ENCODE assay signal across 12 cellular contexts in the genomic region with DNA sequence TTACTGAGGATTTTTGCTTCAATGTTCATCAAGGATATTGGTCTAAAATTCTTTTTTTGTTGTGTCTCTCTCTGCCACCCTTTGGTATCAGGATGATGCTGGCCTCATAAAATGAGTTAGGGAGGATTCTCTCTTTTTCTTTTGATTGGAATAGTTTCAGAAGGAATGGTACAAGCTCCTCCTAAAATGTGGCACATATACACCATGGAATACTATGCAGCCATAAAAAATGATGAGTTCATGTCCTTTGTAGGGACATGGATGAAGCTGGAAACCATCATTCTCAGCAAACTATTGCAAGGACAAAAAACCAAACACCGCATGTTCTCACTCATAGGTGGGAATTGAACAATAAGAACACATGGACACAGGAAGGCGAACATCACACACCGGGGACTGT. TPM values are rescaled to one million over a fixed set of nuclear protein-coding genes. Genes with fewer than 3 reads are reported as not detected.
A peak's percentile ranks its signal among the peaks of the same experiment; 100 is the strongest.
DNase-seq lines count a peak whose midpoint lies in the region; ATAC-seq and TF ChIP-seq lines count a peak whose summit lies in the region.
"Not testable (repeated sequence)": the region's sequence is repeated elsewhere in the genome, so short reads cannot be mapped to it uniquely, and the experiment has no call there.
"Had no signal": no experiment of that assay in that cellular context is flagged by ENCODE, and none has a peak within 500 bp of the region (broad histone marks: within the 10 kb centered on the region; RNA-seq: fewer than 3 reads in every experiment).

No MANE protein-coding gene starts in this region.

- ATAC-seq in T-cell (replicated peaks in 1 of 4); activated CD8-positive, alpha-beta T cell treated with anti-CD3 and anti-CD28 coated beads for 36 hours; effector memory CD8-positive, alpha-beta T cell (replicated peaks); natural killer cell; stimulated activated naive B cell treated with anti-CD40 and anti-IgM and Interleukin-4, amounts not matched to agents 10 μg/mL and 1 μg/mL and 100 μg/mL, for 72 hours (replicated peaks): not testable (repeated sequence)

- TF ChIP-seq CTCF in DOHH2 (IDR thresholded peaks at IDR 0.05; ENCODE audit: low read depth, low read length, poor library complexity, severe bottlenecking); activated CD8-positive, alpha-beta T cell treated with anti-CD3 and anti-CD28 coated beads for 36 hours (IDR thresholded peaks at IDR 0.05); natural killer cell (IDR thresholded peaks at IDR 0.05): not testable (repeated sequence)

- peaks cover 12% of the 10 kb centered on the region for H3K36me3 Mint-ChIP-seq in T-cell
- not testable (repeated sequence) for H3K36me3 Mint-ChIP-seq in activated CD8-positive, alpha-beta T cell treated with anti-CD3 and anti-CD28 coated beads for 36 hours (ENCODE audit: low read depth); activated naive CD4-positive, alpha-beta T cell treated with anti-CD3 and anti-CD28 coated beads, Interleukin-2, amount 50 U/mL, for 24 hours; effector memory CD8-positive, alpha-beta T cell (ENCODE audit: insufficient read depth); natural killer cell
- peaks cover 12 to 14% of the 10 kb centered on the region in 2 donors for H3K36me3 Mint-ChIP-seq in stimulated activated naive B cell treated with anti-CD40 and anti-IgM and Interleukin-4, amounts not matched to agents 10 μg/mL and 1 μg/mL and 100 μg/mL, for 72 hours

- CTCF ChIA-PET in T-cell (lab: Charles Lee): interaction anchor here in 1 of 2 donors (0.9 to 1.0 kb wide), 2 partner anchors 77 to 290 kb away, joined by 4 to 6 read pairs; no protein-coding TSS in a partner anchor
- CTCF ChIA-PET in activated CD8-positive, alpha-beta T cell treated with anti-CD3 and anti-CD28 coated beads for 36 hours (lab: Charles Lee): interaction anchor here (1.0 to 1.3 kb wide), 2 partner anchors 101 to 103 kb away, joined by 3 read pairs; no protein-coding TSS in a partner anchor

- not testable (repeated sequence) for DNase-seq in T-cell; activated CD8-positive, alpha-beta T cell treated with anti-CD3 and anti-CD28 coated beads for 36 hours; effector memory CD8-positive, alpha-beta T cell; natural killer cell; stimulated activated naive B cell treated with anti-CD40 and anti-IgM and Interleukin-4, amounts not matched to agents 10 μg/mL and 1 μg/mL and 100 μg/mL, for 72 hours

- not testable (repeated sequence) for H4K20me1 ChIP-seq in DOHH2 (ENCODE audit: control insufficient read depth, insufficient read depth, low read depth, low read length)

- H3K4me1 Mint-ChIP-seq in T-cell (peaks cover 31% of the 10 kb centered on the region in 3 donors), natural killer cell (peaks cover 24 to 26% of the 10 kb centered on the region in 2 donors)
- H3K4me1 Mint-ChIP-seq in activated CD8-positive, alpha-beta T cell treated with anti-CD3 and anti-CD28 coated beads for 36 hours (ENCODE audit: low read depth): peaks cover 43% of the 10 kb centered on the region
- peaks cover 31% of the 10 kb centered on the region for H3K4me1 Mint-ChIP-seq in activated naive CD4-positive, alpha-beta T cell treated with anti-CD3 and anti-CD28 coated beads, Interleukin-2, amount 50 U/mL, for 24 hours
- H3K4me1 Mint-ChIP-seq in effector memory CD8-positive, alpha-beta T cell (ENCODE audit: low read depth in 2 of 2): peaks cover 15 to 29% of the 10 kb centered on the region in 2 donors
- H3K4me1 Mint-ChIP-seq in stimulated activated naive B cell treated with anti-CD40 and anti-IgM and Interleukin-4, amounts not matched to agents 10 μg/mL and 1 μg/mL and 100 μg/mL, for 72 hours: peaks cover 24 to 33% of the 10 kb centered on the region in 2 donors

- POLR2A ChIA-PET in T-cell (lab: Charles Lee): not testable (repeated sequence)
- POLR2A ChIA-PET in activated CD8-positive, alpha-beta T cell treated with anti-CD3 and anti-CD28 coated beads for 36 hours (lab: Charles Lee): interaction anchor here (1.3 kb wide), 1 partner anchor 41 kb away, joined by 3 read pairs; no protein-coding TSS in a partner anchor

- H3K4me3 ChIP-seq in DOHH2 (ENCODE audit: low read length): 0 out of 2 replicates have a peak overlapping the region, but pooled peaks have one; percentile 23

- peak overlapping the region; percentile 28 to 81 (median 31) for H3K4me3 Mint-ChIP-seq in T-cell
- H3K4me3 Mint-ChIP-seq in activated CD8-positive, alpha-beta T cell treated with anti-CD3 and anti-CD28 coated beads for 36 hours: peak overlapping the region; percentile 85
- H3K4me3 Mint-ChIP-seq in activated naive CD4-positive, alpha-beta T cell treated with anti-CD3 and anti-CD28 coated beads, Interleukin-2, amount 50 U/mL, for 24 hours: peak overlapping the region; percentile 74
- H3K4me3 Mint-ChIP-seq in effector memory CD8-positive, alpha-beta T cell: peak overlapping the region; percentile 46 to 85
- peak overlapping the region; percentile 53 for H3K4me3 Mint-ChIP-seq in natural killer cell
- peak overlapping the region; percentile 60 to 61 for H3K4me3 Mint-ChIP-seq in stimulated activated naive B cell treated with anti-CD40 and anti-IgM and Interleukin-4, amounts not matched to agents 10 μg/mL and 1 μg/mL and 100 μg/mL, for 72 hours

- not testable (repeated sequence) for H3K9me3 Mint-ChIP-seq in T-cell; activated CD8-positive, alpha-beta T cell treated with anti-CD3 and anti-CD28 coated beads for 36 hours; activated naive CD4-positive, alpha-beta T cell treated with anti-CD3 and anti-CD28 coated beads, Interleukin-2, amount 50 U/mL, for 24 hours; effector memory CD8-positive, alpha-beta T cell; natural killer cell; stimulated activated naive B cell treated with anti-CD40 and anti-IgM and Interleukin-4, amounts not matched to agents 10 μg/mL and 1 μg/mL and 100 μg/mL, for 72 hours

- H3K4me2 ChIP-seq in DOHH2 (ENCODE audit: low read length): peak overlapping the region; percentile 32

- H3K27me3 ChIP-seq in DOHH2 (ENCODE audit: control insufficient read depth, low read length): not testable (repeated sequence)

- H3K27ac ChIP-seq in DOHH2 (ENCODE audit: low read depth, low read length): not testable (repeated sequence)

- not testable (repeated sequence) for H3K27ac Mint-ChIP-seq in T-cell; effector memory CD8-positive, alpha-beta T cell; natural killer cell; stimulated activated naive B cell treated with anti-CD40 and anti-IgM and Interleukin-4, amounts not matched to agents 10 μg/mL and 1 μg/mL and 100 μg/mL, for 72 hours
- H3K27ac Mint-ChIP-seq in activated CD8-positive, alpha-beta T cell treated with anti-CD3 and anti-CD28 coated beads for 36 hours: peak overlapping the region; percentile 34
- H3K27ac Mint-ChIP-seq in activated naive CD4-positive, alpha-beta T cell treated with anti-CD3 and anti-CD28 coated beads, Interleukin-2, amount 50 U/mL, for 24 hours: peak overlapping the region; percentile 4

- H3K9me2 ChIP-seq in DOHH2 (replicated peaks; ENCODE audit: control insufficient read depth, low read length): not testable (repeated sequence)

- H3K36me3 ChIP-seq in DOHH2 (ENCODE audit: control insufficient read depth, low read length): peaks cover 19% of the 10 kb centered on the region

- intact Hi-C loops in activated CD8-positive, alpha-beta T cell treated with anti-CD3 and anti-CD28 coated beads for 36 hours (cut with micrococcal nuclease): not testable (repeated sequence)
- intact Hi-C loops in natural killer cell (cut with micrococcal nuclease): loop anchor here (5.0 kb wide), 1 partner anchor 118 kb away; a partner anchor contains a TSS

- H3K4me1 ChIP-seq in DOHH2 (ENCODE audit: control insufficient read depth, low read length): peaks cover 22% of the 10 kb centered on the region

- H3F3A ChIP-seq in DOHH2 (ENCODE audit: control insufficient read depth, insufficient read depth): not testable (repeated sequence)

- H3K27me3 Mint-ChIP-seq in T-cell; activated CD8-positive, alpha-beta T cell treated with anti-CD3 and anti-CD28 coated beads for 36 hours; activated naive CD4-positive, alpha-beta T cell treated with anti-CD3 and anti-CD28 coated beads, Interleukin-2, amount 50 U/mL, for 24 hours; stimulated activated naive B cell treated with anti-CD40 and anti-IgM and Interleukin-4, amounts not matched to agents 10 μg/mL and 1 μg/mL and 100 μg/mL, for 72 hours: not testable (repeated sequence)
- H3K27me3 Mint-ChIP-seq in effector memory CD8-positive, alpha-beta T cell: peaks cover 10 to 17% of the 10 kb centered on the region in 2 donors
- H3K27me3 Mint-ChIP-seq in natural killer cell (ENCODE audit: low read depth in 2 of 2): peaks cover 7 to 16% of the 10 kb centered on the region in 2 donors

- not testable (repeated sequence) for H3K9me3 ChIP-seq in DOHH2 (ENCODE audit: control insufficient read depth, insufficient read depth, low read length)

- H3K79me2 ChIP-seq in DOHH2 (ENCODE audit: control insufficient read depth, low read length): peaks cover 34% of the 10 kb centered on the region

RNA-seq across cellular contexts. Expression of a gene that starts 0.6 kb away (rescaled TPM):
- total RNA-seq in T-cell: 10 to 100 TPM; 55.1 to 74.3 (median 60.2) TPM
- total RNA-seq in activated CD8-positive, alpha-beta T cell treated with anti-CD3 and anti-CD28 coated beads for 36 hours: 10 to 100 TPM; 49.3 to 50.9 TPM
- total RNA-seq in natural killer cell: 100 to 1,000 TPM in 1 of 3 donors, 10 to 100 TPM in 2; 72.4 to 107 (median 87.1) TPM

RNA-seq across cellular contexts. Expression of a gene that starts 10.9 kb away (rescaled TPM):
- total RNA-seq in T-cell (under 1 TPM in 4 of 5 donors, not detected in 1; 0.28 to 0.82 (median 0.43) TPM), natural killer cell (not detected)
- 1 to 10 TPM; 2.1 to 2.6 TPM for total RNA-seq in activated CD8-positive, alpha-beta T cell treated with anti-CD3 and anti-CD28 coated beads for 36 hours
- total RNA-seq: SJCRH30 had no signal

RNA-seq across cellular contexts. Expression of a gene that starts 59.0 kb away (rescaled TPM):
- total RNA-seq in T-cell (not detected), natural killer cell (not detected)
- total RNA-seq in activated CD8-positive, alpha-beta T cell treated with anti-CD3 and anti-CD28 coated beads for 36 hours: not detected
- total RNA-seq: cerebellum, kidney, liver, SJCRH30, vagina had no signal

Comparison
In these comparisons a context has a peak if more than half of its experiments do, and no peak if none do; other contexts are left out.
1. H3K4me3 Mint-ChIP-seq: peak in every context shown above with its lines; median percentile 85 in activated CD8-positive, alpha-beta T cell treated with anti-CD3 and anti-CD28 coated beads for 36 hours; 74 in activated naive CD4-positive, alpha-beta T cell treated with anti-CD3 and anti-CD28 coated beads, Interleukin-2, amount 50 U/mL, for 24 hours; 66 in effector memory CD8-positive, alpha-beta T cell; 60 in stimulated activated naive B cell treated with anti-CD40 and anti-IgM and Interleukin-4, amounts not matched to agents 10 μg/mL and 1 μg/mL and 100 μg/mL, for 72 hours; 53 in natural killer cell; 31 in T-cell.